ENCODE assay signal across 7 cellular contexts in genomic region chr1:248431683-248432082, GRCh38. TPM values are rescaled to one million over a fixed set of nuclear protein-coding genes. Genes with fewer than 3 reads are reported as not detected.
"Had no signal": no experiment of that assay in that cellular context is flagged by ENCODE, and none has a peak within 500 bp of the region (broad histone marks: within the 10 kb centered on the region; RNA-seq: fewer than 3 reads in every experiment).

No MANE protein-coding gene starts in this region.

RNA-seq across cellular contexts. Expression of gene OR2T2, which starts 13.8 kb away (rescaled TPM):
- total RNA-seq: LHCN-M2, OCI-LY7, PC-9, Right ventricle myocardium superior, RPMI7951, SJSA1 had no signal
- polyA plus RNA-seq: SK-N-SH had no signal

RNA-seq across cellular contexts. Expression of gene OR2T1, which starts 28.8 kb away (rescaled TPM):
- total RNA-seq: LHCN-M2, OCI-LY7, PC-9, Right ventricle myocardium superior, RPMI7951, SJSA1 had no signal
- polyA plus RNA-seq: SK-N-SH had no signal

RNA-seq across cellular contexts. Expression of gene OR2T3, which starts 41.5 kb away (rescaled TPM):
- total RNA-seq: LHCN-M2, OCI-LY7, PC-9, Right ventricle myocardium superior, RPMI7951, SJSA1 had no signal
- polyA plus RNA-seq: SK-N-SH had no signal

RNA-seq across cellular contexts. Expression of gene OR2T6, which starts 56.1 kb away (rescaled TPM):
- total RNA-seq: LHCN-M2, OCI-LY7, PC-9, Right ventricle myocardium superior, RPMI7951, SJSA1 had no signal
- polyA plus RNA-seq: SK-N-SH had no signal

RNA-seq across cellular contexts. Expression of gene OR2T5, which starts 56.7 kb away (rescaled TPM):
- total RNA-seq: LHCN-M2, OCI-LY7, PC-9, Right ventricle myocardium superior, RPMI7951, SJSA1 had no signal
- polyA plus RNA-seq: SK-N-SH had no signal
